2 cellular contexts compared by ENCODE assay signal in genomic region chr7:152202056-152202455, GRCh38.
TF ChIP-seq lines count a peak whose summit lies in the region.

No MANE protein-coding gene starts in this region.

TF ChIP-seq in IMR-90, 13 proteins besides CTCF, POLR2A, EP300 and RAD21 (continued from another document):
- TF ChIP-seq USF2 (IDR thresholded peaks at IDR 0.05; ENCODE audit: low read depth, low read length) (no peak), ELK1 (IDR thresholded peaks at IDR 0.05; ENCODE audit: borderline replicate concordance, low read depth, low read length) (no peak), MAFK (IDR thresholded peaks at IDR 0.05; ENCODE audit: low read depth, low read length) (no peak), MAZ (IDR thresholded peaks at IDR 0.05; ENCODE audit: borderline replicate concordance, low read depth, low read length) (no peak), MXI1 (IDR thresholded peaks at IDR 0.05; ENCODE audit: borderline replicate concordance, low read depth, low read length) (no peak), BHLHE40 (IDR thresholded peaks at IDR 0.05; ENCODE audit: low read depth, low read length) (no peak)
TF ChIP-seq in IMR-90: peak in this region for 0.

TF ChIP-seq in HepG2, 621 proteins besides CTCF, POLR2A, EP300 and RAD21:
- TF ChIP-seq AHDC1 (CRISPR knock-in tag; IDR thresholded peaks at IDR 0.05; ENCODE audit: borderline replicate concordance) (no peak), SP5 (CRISPR knock-in tag; IDR thresholded peaks at IDR 0.05; ENCODE audit: borderline replicate concordance, low read depth) (no peak), TFE3 (CRISPR knock-in tag; IDR thresholded peaks at IDR 0.05) (no peak), ZNF615 (CRISPR knock-in tag; IDR thresholded peaks at IDR 0.05; ENCODE audit: borderline replicate concordance) (no peak), ZNF354B (CRISPR knock-in tag; IDR thresholded peaks at IDR 0.05) (no peak), NR2F2 (IDR thresholded peaks at IDR 0.05; ENCODE audit: borderline replicate concordance, low read depth) (no peak), ZNF451 (CRISPR knock-in tag; IDR thresholded peaks at IDR 0.05) (no peak), CCAR2 (optimal IDR thresholded peaks at IDR 0.05; ENCODE audit: low read depth, low read length) (no peak), PHF8 (CRISPR knock-in tag; IDR thresholded peaks at IDR 0.05) (no peak), ZNF180 (CRISPR knock-in tag; IDR thresholded peaks at IDR 0.05; ENCODE audit: borderline replicate concordance, low read depth) (no peak), ZNF383 (CRISPR knock-in tag; IDR thresholded peaks at IDR 0.05; ENCODE audit: borderline replicate concordance) (no peak), POGZ (CRISPR knock-in tag; IDR thresholded peaks at IDR 0.05) (no peak), ZBTB2 (CRISPR knock-in tag; IDR thresholded peaks at IDR 0.05; ENCODE audit: low read depth) (no peak), ZNF747 (CRISPR knock-in tag; IDR thresholded peaks at IDR 0.05; ENCODE audit: borderline replicate concordance) (no peak), ZKSCAN5 (CRISPR knock-in tag; IDR thresholded peaks at IDR 0.05) (no peak), SCMH1 (CRISPR knock-in tag; IDR thresholded peaks at IDR 0.05; ENCODE audit: borderline replicate concordance) (no peak), BCL6 (CRISPR knock-in tag; IDR thresholded peaks at IDR 0.05) (no peak), ZFP36L2 (CRISPR knock-in tag; IDR thresholded peaks at IDR 0.05) (no peak), ZNF549 (CRISPR knock-in tag; IDR thresholded peaks at IDR 0.05) (no peak)
